In the genomic region with DNA sequence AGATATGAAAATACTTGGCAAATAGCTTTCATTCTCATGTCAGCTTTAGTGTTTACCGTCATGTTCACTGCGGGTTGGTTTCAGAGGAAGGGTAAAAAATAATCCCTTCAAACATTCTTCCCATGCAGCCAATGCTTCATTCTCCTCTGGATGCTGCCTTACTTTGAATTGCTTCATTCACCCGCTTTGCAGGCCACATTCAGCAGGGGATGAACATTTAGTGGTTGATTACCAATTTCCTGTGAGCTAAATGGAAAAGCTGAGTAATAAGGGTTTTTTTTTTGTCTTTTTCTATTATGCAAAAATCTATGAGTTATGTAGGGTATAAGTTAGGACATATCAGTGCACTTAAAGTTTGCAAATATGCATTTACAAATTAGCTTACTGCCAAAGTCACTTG, we compare ENCODE assay signal across 12 cellular contexts.
DNase-seq lines count a peak whose midpoint lies in the region; ATAC-seq and TF ChIP-seq lines count a peak whose summit lies in the region.
"Had no signal": no experiment of that assay in that cellular context is flagged by ENCODE, and none has a peak within 500 bp of the region (broad histone marks: within the 10 kb centered on the region; RNA-seq: fewer than 3 reads in every experiment).

No MANE protein-coding gene starts in this region.

- H3K79me2 ChIP-seq in mammary epithelial cell (ENCODE audit: insufficient read depth, low read length), result no peaks in the 10 kb centered on the region
- H3K79me2 ChIP-seq: hepatocyte had no signal

- CTCF ChIA-PET in mammary epithelial cell (lab: Charles Lee; ENCODE audit: low non-redundant PET) (no interaction called here), MCF 10A (lab: Yijun Ruan, JAX) (interaction anchor here (0.6 kb wide), 1 partner anchor 45 kb away, joined by 3 read pairs; no protein-coding TSS in a partner anchor)

- no peak overlapping the region for H3K27ac ChIP-seq in mammary epithelial cell (ENCODE audit: insufficient read depth, low read depth, low read length)
- H3K27ac ChIP-seq in right atrium auricular region, result no peak overlapping the region
- H3K27ac ChIP-seq: hepatocyte, KMS-11 had no signal

- H3K4me1 Mint-ChIP-seq in MCF 10A (ENCODE audit: insufficient read depth, unreplicated experiment), result no peaks in the 10 kb centered on the region
- peaks cover 21% of the 10 kb centered on the region for H3K4me1 Mint-ChIP-seq in activated naive CD8-positive, alpha-beta T cell treated with anti-CD3 and anti-CD28 coated beads, Interleukin-2, amount 50 U/mL, for 24 hours

- no TSS peak for BruUV-seq in mammary epithelial cell (replicated peaks; lab: Mats Ljungman, UMichigan)
- BruUV-seq in MCF 10A (replicated peaks; lab: Mats Ljungman, UMichigan), result no TSS peak

- in situ Hi-C loops in mammary epithelial cell (cut with MboI; ENCODE audit: low sequenced_read_pairs in 2 of 2), result no loop called here

- H3K36me3 Mint-ChIP-seq in MCF 10A (ENCODE audit: insufficient read depth, unreplicated experiment), result no peaks in the 10 kb centered on the region
- H3K36me3 Mint-ChIP-seq in activated naive CD8-positive, alpha-beta T cell treated with anti-CD3 and anti-CD28 coated beads, Interleukin-2, amount 50 U/mL, for 24 hours (ENCODE audit: low read depth), result no peaks in the 10 kb centered on the region
- H3K36me3 Mint-ChIP-seq: activated naive CD8-positive, alpha-beta T cell had no signal

- H3K36me3 ChIP-seq in mammary epithelial cell (ENCODE audit: insufficient read depth, low read length) (no peaks in the 10 kb centered on the region), right atrium auricular region (no peaks in the 10 kb centered on the region)
- H3K36me3 ChIP-seq: BE2C had no signal

- 73% methylated on average over 3 of the region's 3 CpGs for WGBS in mammary epithelial cell (ENCODE audit: low coverage, missing lambda C conversion rate)

- dilution Hi-C loops in mammary epithelial cell (cut with HindIII; ENCODE audit: low sequenced_read_pairs), result no loop called here

- H3K4me3 ChIP-seq in mammary epithelial cell (replicated peaks in 1 of 3; ENCODE audit: insufficient read depth in 1 of 3, low read depth in 2 of 3, low read length in 3 of 3), result no peak overlapping the region
- H3K4me3 ChIP-seq in right atrium auricular region, result no peak overlapping the region
- H3K4me3 ChIP-seq: hepatocyte had no signal

- TF ChIP-seq CTCF in mammary epithelial cell (conservative IDR thresholded peaks at IDR 0.05 in 1 of 2, IDR thresholded peaks at IDR 0.05 in 1 of 2; ENCODE audit: extremely low read depth in 1 of 2, insufficient read depth in 1 of 2, low read depth in 1 of 2, low read length in 2 of 2) (no peak), MCF 10A (IDR thresholded peaks at IDR 0.05; ENCODE audit: unreplicated experiment) (no peak), right atrium auricular region (IDR thresholded peaks at IDR 0.05) (no peak)

- DNase-seq in mammary epithelial cell (peak; percentile 8), MCF 10A (ENCODE audit: unreplicated experiment) (no peak), stromal cell of bone marrow (ENCODE audit: low read depth) (peak; percentile 61), DMS53 (lab: John Stamatoyannopoulos, UW) (no peak), NCI-H1105 (lab: John Stamatoyannopoulos, UW) (no peak), right atrium auricular region (ENCODE audit: low spot score) (no peak)
- DNase-seq in activated naive CD8-positive, alpha-beta T cell treated with anti-CD3 and anti-CD28 coated beads, Interleukin-2, amount 50 U/mL, for 24 hours, result no peak
- DNase-seq: BE2C had no signal

- H3K27me3 Mint-ChIP-seq in MCF 10A (ENCODE audit: insufficient read depth, unreplicated experiment), result peaks cover 13% of the 10 kb centered on the region
- H3K27me3 Mint-ChIP-seq in activated naive CD8-positive, alpha-beta T cell treated with anti-CD3 and anti-CD28 coated beads, Interleukin-2, amount 50 U/mL, for 24 hours, result no peaks in the 10 kb centered on the region
- H3K27me3 Mint-ChIP-seq: activated naive CD8-positive, alpha-beta T cell had no signal

- H3K4me3 Mint-ChIP-seq in MCF 10A (ENCODE audit: unreplicated experiment), result no peak overlapping the region
- no peak overlapping the region for H3K4me3 Mint-ChIP-seq in activated naive CD8-positive, alpha-beta T cell treated with anti-CD3 and anti-CD28 coated beads, Interleukin-2, amount 50 U/mL, for 24 hours
- H3K4me3 Mint-ChIP-seq: activated naive CD8-positive, alpha-beta T cell had no signal

- H3K4me2 ChIP-seq in mammary epithelial cell (ENCODE audit: insufficient read depth, low read depth, low read length), result no peak overlapping the region
- H3K4me2 ChIP-seq: hepatocyte, KMS-11 had no signal

- intact Hi-C loops in mammary epithelial cell (cut with micrococcal nuclease), result no loop called here
- intact Hi-C loops in MCF 10A (cut with micrococcal nuclease), result loop anchor here (5.0 kb wide), 1 partner anchor 108 kb away; no protein-coding TSS in a partner anchor

- peaks cover 2% of the 10 kb centered on the region for H3K27me3 ChIP-seq in mammary epithelial cell (ENCODE audit: insufficient read depth, low read length)
- H3K27me3 ChIP-seq in right atrium auricular region, result no peaks in the 10 kb centered on the region
- H3K27me3 ChIP-seq: BE2C, hepatocyte had no signal

- H2AFZ ChIP-seq in mammary epithelial cell (ENCODE audit: low read depth, low read length), result no peak overlapping the region
- H2AFZ ChIP-seq: hepatocyte had no signal

- no peak overlapping the region for H3K9ac ChIP-seq in mammary epithelial cell (ENCODE audit: insufficient read depth, low read length)
- H3K9ac ChIP-seq: KMS-11 had no signal

- no peaks in the 10 kb centered on the region for H4K20me1 ChIP-seq in mammary epithelial cell (ENCODE audit: insufficient read depth, low read length)

- H3K9me3 ChIP-seq in mammary epithelial cell (replicated peaks; ENCODE audit: insufficient read depth, low read length), result no peaks in the 10 kb centered on the region
- H3K9me3 ChIP-seq in right atrium auricular region, result no peaks in the 10 kb centered on the region
- H3K9me3 ChIP-seq: BE2C had no signal

- no peaks in the 10 kb centered on the region for H3K9me3 Mint-ChIP-seq in MCF 10A (ENCODE audit: unreplicated experiment)
- H3K9me3 Mint-ChIP-seq in activated naive CD8-positive, alpha-beta T cell treated with anti-CD3 and anti-CD28 coated beads, Interleukin-2, amount 50 U/mL, for 24 hours, result no peaks in the 10 kb centered on the region

- peak; percentile 71 for ATAC-seq in HG03175 (IDR thresholded peaks at IDR 0.05; ENCODE audit: unreplicated experiment)
- ATAC-seq in activated naive CD8-positive, alpha-beta T cell treated with anti-CD3 and anti-CD28 coated beads, Interleukin-2, amount 50 U/mL, for 24 hours, result peak; percentile 66

- H3K4me1 ChIP-seq in mammary epithelial cell (ENCODE audit: insufficient read depth, low read length), result no peaks in the 10 kb centered on the region
- no peaks in the 10 kb centered on the region for H3K4me1 ChIP-seq in right atrium auricular region
- H3K4me1 ChIP-seq: BE2C had no signal

- POLR2A ChIA-PET in MCF 10A (lab: Yijun Ruan, JAX), result no interaction called here

- no peak overlapping the region for H3K27ac Mint-ChIP-seq in MCF 10A (ENCODE audit: low read depth, unreplicated experiment)
- H3K27ac Mint-ChIP-seq in activated naive CD8-positive, alpha-beta T cell treated with anti-CD3 and anti-CD28 coated beads, Interleukin-2, amount 50 U/mL, for 24 hours, result peak overlapping the region; percentile 57
- H3K27ac Mint-ChIP-seq: activated naive CD8-positive, alpha-beta T cell had no signal

Comparison
In these comparisons a context has a peak if more than half of its experiments do, and no peak if none do; other contexts are left out.
1. DNase-seq: peak in mammary epithelial cell (single experiment) and stromal cell of bone marrow (single experiment); none in MCF 10A (single experiment), activated naive CD8-positive, alpha-beta T cell treated with anti-CD3 and anti-CD28 coated beads, Interleukin-2, amount 50 U/mL, for 24 hours (single experiment), DMS53 (single experiment), NCI-H1105 (single experiment) and right atrium auricular region (single experiment).